ENCODE assay signal across 8 cellular contexts in genomic region chr5:112160652-112161391, GRCh38.
DNase-seq lines count a peak whose midpoint lies in the region; ATAC-seq and TF ChIP-seq lines count a peak whose summit lies in the region.

No MANE protein-coding gene starts in this region.

- peak; percentile 97 for TF ChIP-seq POLR2A in GM18505 (IDR thresholded peaks at IDR 0.05; ENCODE audit: borderline replicate concordance, extremely low read depth, insufficient read depth, insufficient read length)

- H3K4me3 ChIP-seq in astrocyte of the cerebellum (ENCODE audit: low read depth, low read length): peak overlapping the region; percentile 96
- H3K4me3 ChIP-seq in retinal pigment epithelial cell (ENCODE audit: low read length): peak overlapping the region; percentile 85

- in situ Hi-C loops in astrocyte of the cerebellum (cut with HindIII; ENCODE audit: low sequenced_read_pairs): loop anchor here (25.0 kb wide), 1 partner anchor 624 kb away; no protein-coding TSS in a partner anchor

- peak; percentile 98 for ATAC-seq in GM18505 (IDR thresholded peaks at IDR 0.05; ENCODE audit: unreplicated experiment)
- ATAC-seq in HG02970 (IDR thresholded peaks at IDR 0.05; ENCODE audit: low FRiP score, unreplicated experiment): peak; percentile 99

- DNase-seq in NCI-H187 (lab: John Stamatoyannopoulos, UW) (peak; percentile 43 to 85), T-helper 22 cell (ENCODE audit: low read depth) (peak; percentile 71), astrocyte of the cerebellum (ENCODE audit: low read depth) (peak; percentile 82), hepatic stellate cell (ENCODE audit: low spot score) (peak; percentile 77), retinal pigment epithelial cell (ENCODE audit: low read depth) (peak; percentile 62)

- peak overlapping the region; percentile 73 for H3K27ac ChIP-seq in 22Rv1

- peak; percentile 94 for TF ChIP-seq CTCF in 22Rv1 (IDR thresholded peaks at IDR 0.05)
- TF ChIP-seq CTCF in astrocyte of the cerebellum (IDR thresholded peaks at IDR 0.05; ENCODE audit: low read depth, low read length, missing control alignments): peak; percentile 99
- peak; percentile 99 for TF ChIP-seq CTCF in retinal pigment epithelial cell (conservative IDR thresholded peaks at IDR 0.05; ENCODE audit: low read depth, low read length)

Comparison
In these comparisons a context has a peak if more than half of its experiments do, and no peak if none do; other contexts are left out.
1. Peak in every context shown above with its lines: DNase-seq, ATAC-seq, H3K4me3 ChIP-seq and H3K27ac ChIP-seq.